In the genomic region with DNA sequence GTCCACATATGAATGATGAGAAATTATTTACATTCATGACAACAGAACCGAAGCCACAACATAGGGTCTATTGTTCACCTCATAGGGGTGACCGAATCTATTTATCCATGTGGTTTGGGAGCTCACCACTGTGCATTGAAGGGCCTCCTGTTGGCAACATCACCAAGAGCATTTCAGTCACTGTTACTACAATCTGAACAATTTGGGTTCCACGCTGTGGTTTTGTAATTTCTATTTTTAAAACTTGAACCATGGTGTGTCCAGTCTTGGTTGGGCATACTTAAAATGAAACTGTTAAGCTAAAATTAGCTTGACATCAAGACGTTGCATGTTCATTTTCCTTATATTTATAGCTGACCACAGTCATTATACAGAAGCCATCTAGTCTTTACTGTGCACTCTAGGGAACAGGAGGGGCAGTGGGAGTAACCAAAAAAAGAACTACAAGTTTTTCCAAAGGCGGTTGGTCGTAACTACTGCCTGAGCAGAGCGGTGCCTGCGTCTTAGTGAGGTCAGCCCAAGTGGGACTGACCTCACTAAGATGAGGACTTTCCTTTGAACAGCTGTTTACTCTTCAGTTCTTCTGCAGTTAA, we compare ENCODE assay signal across 8 cellular contexts.
DNase-seq lines count a peak whose midpoint lies in the region; ATAC-seq and TF ChIP-seq lines count a peak whose summit lies in the region.

No MANE protein-coding gene starts in this region.

- TF ChIP-seq POLR2A in ovary (IDR thresholded peaks at IDR 0.05), result no peak

- peak overlapping the region; percentile 18; the same call in 1 of the 2 replicates for H3K4me3 ChIP-seq in GM06990 (replicated peaks; ENCODE audit: low read depth, low read length)
- no peak overlapping the region for H3K4me3 ChIP-seq in KMS-11 (IDR thresholded peaks at IDR 0.05; ENCODE audit: insufficient read depth, low read depth, low read length)
- no peak overlapping the region for H3K4me3 ChIP-seq in colonic mucosa
- H3K4me3 ChIP-seq in rectal smooth muscle tissue (ENCODE audit: low read length), result peak overlapping the region; percentile 41
- no peak overlapping the region for H3K4me3 ChIP-seq in ovary

- intact Hi-C loops in colonic mucosa (cut with DNase I), result no loop called here
- intact Hi-C loops in ovary (cut with DNase I), result no loop called here
- intact Hi-C loops in head of caudate nucleus (cut with DNase I), result no loop called here

- no peak for TF ChIP-seq CTCF in GM06990 (IDR thresholded peaks at IDR 0.05; ENCODE audit: insufficient read depth, low read length, poor library complexity, severe bottlenecking)
- no peak for TF ChIP-seq CTCF in KMS-11 (conservative IDR thresholded peaks at IDR 0.05; ENCODE audit: low read depth, low read length)
- TF ChIP-seq CTCF in colonic mucosa (IDR thresholded peaks at IDR 0.05), result no peak
- TF ChIP-seq CTCF in ovary (IDR thresholded peaks at IDR 0.05), result no peak

- H3K79me2 ChIP-seq in KMS-11 (ENCODE audit: insufficient read depth, low read depth), result no peaks in the 10 kb centered on the region

- H4K20me1 ChIP-seq in KMS-11 (ENCODE audit: insufficient read depth), result no peaks in the 10 kb centered on the region

- H3K27ac ChIP-seq in KMS-11 (peak overlapping the region; percentile 96), colonic mucosa (peak overlapping the region; percentile 85), rectal smooth muscle tissue (ENCODE audit: low read depth, low read length) (peak overlapping the region; percentile 64), ovary (no peak overlapping the region)

- no peaks in the 10 kb centered on the region for H3K36me3 ChIP-seq in GM06990 (ENCODE audit: control insufficient read depth, insufficient read depth, low read length)
- H3K36me3 ChIP-seq in KMS-11 (ENCODE audit: insufficient read depth), result no peaks in the 10 kb centered on the region
- no peaks in the 10 kb centered on the region for H3K36me3 ChIP-seq in colonic mucosa
- H3K36me3 ChIP-seq in rectal smooth muscle tissue (ENCODE audit: control insufficient read depth, insufficient read depth, low read length), result no peaks in the 10 kb centered on the region
- H3K36me3 ChIP-seq in ovary, result no peaks in the 10 kb centered on the region

- H3K27me3 ChIP-seq in GM06990 (replicated peaks; ENCODE audit: control insufficient read depth, insufficient read depth, low read length), result no peaks in the 10 kb centered on the region
- H3K27me3 ChIP-seq in KMS-11 (ENCODE audit: insufficient read depth, low read depth), result no peaks in the 10 kb centered on the region
- no peaks in the 10 kb centered on the region for H3K27me3 ChIP-seq in colonic mucosa
- no peaks in the 10 kb centered on the region for H3K27me3 ChIP-seq in rectal smooth muscle tissue (ENCODE audit: control insufficient read depth, insufficient read depth, low read length)
- no peaks in the 10 kb centered on the region for H3K27me3 ChIP-seq in ovary

- H3K4me1 ChIP-seq in KMS-11 (ENCODE audit: low read depth, poor library complexity, severe bottlenecking), result peaks cover 45% of the 10 kb centered on the region
- H3K4me1 ChIP-seq in colonic mucosa, result peaks cover 7% of the 10 kb centered on the region
- no peaks in the 10 kb centered on the region for H3K4me1 ChIP-seq in rectal smooth muscle tissue (ENCODE audit: control insufficient read depth, insufficient read depth, low read length)
- no peaks in the 10 kb centered on the region for H3K4me1 ChIP-seq in ovary (ENCODE audit: insufficient read depth)

- DNase-seq in GM06990 (ENCODE audit: extremely low read depth, insufficient read length), result peak; percentile 67
- no peak for DNase-seq in colonic mucosa
- DNase-seq in ovary, result no peak
- DNase-seq in NCI-H2196 treated with DMSO at 0.1 percent for 48 hours (lab: John Stamatoyannopoulos, UW; ENCODE audit: unreplicated experiment), result no peak
- DNase-seq in head of caudate nucleus, result no peak

- 77 to 87% (median 83%) methylated on average over 8 of the region's 8 CpGs for WGBS in ovary, 3 donors

- H3K9ac ChIP-seq in KMS-11 (peak overlapping the region; percentile 73), colonic mucosa (ENCODE audit: low read depth in 2 of 2, low read length in 2 of 2) (peak overlapping the region in 1 of 2 donors; percentile 70), rectal smooth muscle tissue (ENCODE audit: low read length) (no peak overlapping the region)

- H3K9me3 ChIP-seq in colonic mucosa, result no peaks in the 10 kb centered on the region
- no peaks in the 10 kb centered on the region for H3K9me3 ChIP-seq in ovary

- no peak for TF ChIP-seq EP300 in ovary (IDR thresholded peaks at IDR 0.05)

- peak overlapping the region; percentile 79 for H2AFZ ChIP-seq in KMS-11 (ENCODE audit: low read depth)

- ATAC-seq in GM21737 (IDR thresholded peaks at IDR 0.05; ENCODE audit: unreplicated experiment), result peak; percentile 59

- peak overlapping the region; percentile 76 for H3K4me2 ChIP-seq in KMS-11

Comparison
In these comparisons a context has a peak if more than half of its experiments do, and no peak if none do; other contexts are left out.
1. H3K4me3 ChIP-seq: peak in GM06990 (single experiment) and rectal smooth muscle tissue (single experiment); none in KMS-11 (single experiment), colonic mucosa (single experiment) and ovary (single experiment).
2. H3K27ac ChIP-seq: peak in KMS-11 (single experiment), colonic mucosa (single experiment) and rectal smooth muscle tissue (single experiment); none in ovary (0 of 2).